28 cellular contexts compared by ENCODE assay signal in genomic region chr1:180097319-180097605, GRCh38.
"Had no signal": no experiment of that assay in that cellular context is flagged by ENCODE, and none has a peak within 500 bp of the region (broad histone marks: within the 10 kb centered on the region; RNA-seq: fewer than 3 reads in every experiment).

No MANE protein-coding gene starts in this region.

- H3K4me3 ChIP-seq: SK-N-MC had no signal

- H3K27me3 ChIP-seq: brain microvascular endothelial cell had no signal

- ATAC-seq: activated T-cell treated with anti-CD3 and anti-CD28 coated beads, Interleukin-2, amount 50 U/mL, for 72 hours; activated T-helper 17 cell treated with anti-CD3 and anti-CD28 coated beads, Interleukin-2, amount 50 U/mL, for 72 hours; PC-3; Right ventricle myocardium inferior had no signal

- DNase-seq: activated CD4-positive, alpha-beta memory T cell treated with anti-CD3 and anti-CD28 coated beads, Interleukin-2, amount 10 ng/mL, durations not matched to agents 7 days and 5 days; activated CD4-positive, alpha-beta T cell treated with anti-CD3 and anti-CD28 coated beads for 1 hour; activated CD4-positive, alpha-beta T cell treated with anti-CD3 and anti-CD28 coated beads for 48 hours; activated CD4-positive, CD25-positive, alpha-beta regulatory T cell; activated effector memory CD4-positive, alpha-beta T cell treated with anti-CD3 and anti-CD28 coated beads, Interleukin-2, amount 50 U/mL, for 16 hours; activated naive CD4-positive, alpha-beta T cell; activated naive CD4-positive, alpha-beta T cell treated with anti-CD3 and anti-CD28 coated beads, Interleukin-2, amount 50 U/mL, for 16 hours; activated naive CD8-positive, alpha-beta T cell treated with anti-CD3 and anti-CD28 coated beads for 36 hours; activated T-cell treated with anti-CD3 and anti-CD28 coated beads, Interleukin-2, amount 50 U/mL, for 1 hour; activated T-cell treated with anti-CD3 and anti-CD28 coated beads, Interleukin-2, amount 50 U/mL, for 72 hours; amniotic stem cell; aorta; brain microvascular endothelial cell; Karpas-422; KBM-7; NCI-H1105 treated with DMSO at 0.1 percent for 48 hours; NCI-H1436; NCI-H1694; NCI-H2029; NCI-H345; NCI-H524 treated with DMSO at 0.1 percent for 48 hours; PC-3; SIG-M5; T1000; WERI-Rb-1 had no signal

- H3K27ac ChIP-seq: brain microvascular endothelial cell, SK-N-MC, WERI-Rb-1 had no signal
